Comparison of ENCODE assay signal across 25 cellular contexts in genomic region chr5:178531786-178532185, GRCh38. TPM values are rescaled to one million over a fixed set of nuclear protein-coding genes. Genes with fewer than 3 reads are reported as not detected.
"Had no signal": no experiment of that assay in that cellular context is flagged by ENCODE, and none has a peak within 500 bp of the region (broad histone marks: within the 10 kb centered on the region; RNA-seq: fewer than 3 reads in every experiment).

No MANE protein-coding gene starts in this region.

- H3K9me3 ChIP-seq: ascending aorta, body of pancreas, MG63, Peyer's patch had no signal

- FAIRE-seq: bronchial epithelial cell had no signal

- H3K27ac ChIP-seq: ascending aorta, body of pancreas, Peyer's patch, RWPE1, SJSA1 had no signal

- DNase-seq: activated CD4-positive, alpha-beta T cell treated with anti-CD3 and anti-CD28 coated beads for 4 hours; activated CD8-positive, alpha-beta memory T cell treated with anti-CD3 and anti-CD28 coated beads, Interleukin-2, amount 50 U/mL, for 48 hours; activated CD8-positive, alpha-beta T cell treated with anti-CD3 and anti-CD28 coated beads for 36 hours; activated naive CD4-positive, alpha-beta T cell treated with Interleukin-2 at 50 U/mL for 16 hours; activated naive CD8-positive, alpha-beta T cell treated with anti-CD3 and anti-CD28 coated beads, Interleukin-2, amount 50 U/mL, for 24 hours; activated T-cell treated with anti-CD3 and anti-CD28 coated beads, Interleukin-2, amount 50 U/mL, for 1 hour; amniotic stem cell; body of pancreas; MG63; MV-4-11; NCI-H1092 treated with DMSO at 0.1 percent for 48 hours; NCI-H1417 treated with DMSO at 0.1 percent for 48 hours; NCI-H1694; NCI-H2029; NCI-H2107; NCI-H510A treated with DMSO at 0.1 percent for 48 hours; NCI-H774; OCI-M1; Peyer's patch; SHP77; SW 1271 had no signal

- H3K4me1 ChIP-seq: ascending aorta, body of pancreas, Peyer's patch, SJSA1 had no signal

- H3K36me3 ChIP-seq: ascending aorta, Peyer's patch, SJSA1 had no signal

- H3K4me3 ChIP-seq: ascending aorta, body of pancreas, MG63, Peyer's patch, SJSA1 had no signal

- H3K27me3 ChIP-seq: ascending aorta, body of pancreas, MG63, Peyer's patch, SJSA1 had no signal

RNA-seq across cellular contexts. Expression of gene COL23A1, which starts 58.4 kb away (rescaled TPM):
- total RNA-seq: body of pancreas, SJSA1 had no signal
